Comparison of ENCODE assay signal across 20 cellular contexts in genomic region chr11:111077938-111078337, GRCh38.
"Had no signal": no experiment of that assay in that cellular context is flagged by ENCODE, and none has a peak within 500 bp of the region (broad histone marks: within the 10 kb centered on the region; RNA-seq: fewer than 3 reads in every experiment).

No MANE protein-coding gene starts in this region.

- H3K36me3 Mint-ChIP-seq: activated naive CD8-positive, alpha-beta T cell treated with anti-CD3 and anti-CD28 coated beads, Interleukin-2, amount 10 ng/mL, durations not matched to agents 7 days and 5 days; natural killer cell treated with Interleukin-12 subunit alpha and Interleukin-12 subunit beta and Interleukin-15 and Interleukin-18, amount 100 ng/mL, for 72 hours; type B pancreatic cell had no signal

- DNase-seq: activated CD4-positive, CD25-positive, alpha-beta regulatory T cell treated with anti-CD3 and anti-CD28 coated beads, Interleukin-2, amount 50 U/mL, for 72 hours; activated naive CD4-positive, alpha-beta T cell; activated naive CD8-positive, alpha-beta T cell treated with anti-CD3 and anti-CD28 coated beads, Interleukin-2, amount 10 ng/mL, durations not matched to agents 7 days and 5 days; aorta; dorsolateral prefrontal cortex; endodermal cell; erythroblast; left ventricle myocardium inferior; occipital lobe; right cardiac atrium; small intestine; stimulated activated CD4-positive, alpha-beta T cell treated with anti-CD3 and anti-CD28 coated beads, Interleukin-4, amount 100 ng/mL, for 24 hours; stimulated activated naive CD4-positive, alpha-beta T cell treated with Interleukin-2 at 50 U/mL for 16 hours; substantia nigra had no signal

- H3K4me3 Mint-ChIP-seq: activated naive CD8-positive, alpha-beta T cell treated with anti-CD3 and anti-CD28 coated beads, Interleukin-2, amount 10 ng/mL, durations not matched to agents 7 days and 5 days; activated T-helper 1 cell treated with anti-CD3 and anti-CD28 coated beads, Interleukin-12 subunit alpha, Interleukin-12 subunit beta, Interleukin-2, Interleukin-4 antibody, amounts not matched to agents 30 ng/mL and 10 ng/mL and 1 ng/mL, durations not matched to agents 14 hours and 24 hours and 36 hours; endodermal cell; memory B cell; natural killer cell treated with Interleukin-12 subunit alpha and Interleukin-12 subunit beta and Interleukin-15 and Interleukin-18, amount 100 ng/mL, for 72 hours; type B pancreatic cell had no signal

- H3K27me3 Mint-ChIP-seq: type B pancreatic cell had no signal

- H3K27ac Mint-ChIP-seq: activated naive CD8-positive, alpha-beta T cell treated with anti-CD3 and anti-CD28 coated beads, Interleukin-2, amount 10 ng/mL, durations not matched to agents 7 days and 5 days; activated T-helper 1 cell treated with anti-CD3 and anti-CD28 coated beads, Interleukin-12 subunit alpha, Interleukin-12 subunit beta, Interleukin-2, Interleukin-4 antibody, amounts not matched to agents 30 ng/mL and 10 ng/mL and 1 ng/mL, durations not matched to agents 14 hours and 24 hours and 36 hours; endodermal cell; memory B cell; natural killer cell treated with Interleukin-12 subunit alpha and Interleukin-12 subunit beta and Interleukin-15 and Interleukin-18, amount 100 ng/mL, for 72 hours; type B pancreatic cell had no signal

- ATAC-seq: natural killer cell treated with Interleukin-12 subunit alpha and Interleukin-12 subunit beta and Interleukin-15 and Interleukin-18, amount 100 ng/mL, for 72 hours; right cardiac atrium had no signal

- H3K4me1 Mint-ChIP-seq: activated naive CD8-positive, alpha-beta T cell treated with anti-CD3 and anti-CD28 coated beads, Interleukin-2, amount 10 ng/mL, durations not matched to agents 7 days and 5 days; endodermal cell had no signal

- H2AFZ ChIP-seq: hepatocyte had no signal

- H3K27me3 ChIP-seq: dorsolateral prefrontal cortex, hepatocyte had no signal

- H3K79me2 ChIP-seq: hepatocyte had no signal

- H3K9me3 ChIP-seq: left ventricle myocardium inferior, prostate gland had no signal

- H3K36me3 ChIP-seq: left ventricle myocardium inferior, prostate gland had no signal

- H3K4me3 ChIP-seq: dorsolateral prefrontal cortex, hepatocyte, left ventricle myocardium inferior, prostate gland had no signal

- H3K4me2 ChIP-seq: hepatocyte had no signal

- H3K9me3 Mint-ChIP-seq: activated naive CD8-positive, alpha-beta T cell treated with anti-CD3 and anti-CD28 coated beads, Interleukin-2, amount 10 ng/mL, durations not matched to agents 7 days and 5 days; activated T-helper 1 cell treated with anti-CD3 and anti-CD28 coated beads, Interleukin-12 subunit alpha, Interleukin-12 subunit beta, Interleukin-2, Interleukin-4 antibody, amounts not matched to agents 30 ng/mL and 10 ng/mL and 1 ng/mL, durations not matched to agents 14 hours and 24 hours and 36 hours; endodermal cell; memory B cell; natural killer cell treated with Interleukin-12 subunit alpha and Interleukin-12 subunit beta and Interleukin-15 and Interleukin-18, amount 100 ng/mL, for 72 hours; type B pancreatic cell had no signal

- H3K27ac ChIP-seq: dorsolateral prefrontal cortex, hepatocyte, left ventricle myocardium inferior, prostate gland had no signal

- H3K4me1 ChIP-seq: left ventricle myocardium inferior, prostate gland had no signal
